In the genomic region with DNA sequence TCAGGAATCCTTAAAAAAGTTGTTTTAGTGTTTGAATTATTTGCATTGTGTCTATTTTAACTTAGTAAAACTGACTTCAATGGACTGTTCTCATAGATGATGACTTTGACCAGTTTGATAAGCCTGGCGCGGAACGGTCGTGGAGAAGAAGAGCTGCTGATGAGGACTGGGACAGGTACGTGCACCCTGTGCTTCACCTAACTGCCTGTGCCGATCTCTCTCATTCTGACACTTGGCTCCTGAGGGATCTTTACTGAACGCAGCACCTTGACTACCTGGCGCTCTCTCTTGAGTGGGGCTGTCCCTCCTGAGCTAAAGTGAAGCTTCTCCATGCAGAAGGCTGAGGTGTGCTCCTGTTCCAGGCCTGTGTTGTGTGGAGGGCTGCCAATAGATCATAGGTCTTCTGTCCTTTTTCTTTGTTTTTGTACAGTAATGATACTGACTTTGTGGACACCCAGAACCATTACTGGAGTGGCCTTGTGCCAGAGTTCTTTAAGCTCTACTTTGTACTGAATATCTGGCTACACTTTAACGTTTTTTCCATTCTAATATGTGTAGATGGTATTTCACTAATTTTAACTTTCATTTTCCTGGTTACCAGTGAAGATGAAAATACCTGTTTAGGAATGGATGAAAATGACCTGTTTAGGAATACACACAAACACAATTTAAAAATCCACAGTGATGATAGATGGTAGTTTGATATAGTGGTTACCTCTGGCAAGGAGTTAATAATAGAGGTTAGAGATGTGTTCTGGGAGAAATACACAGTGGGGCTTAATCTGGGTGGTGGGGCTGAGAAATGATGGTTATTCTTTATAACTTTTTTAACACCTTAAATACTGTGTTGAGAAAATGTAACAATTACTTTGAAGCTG, we compare ENCODE assay signal across 13 cellular contexts. TPM values are rescaled to one million over a fixed set of nuclear protein-coding genes. Genes with fewer than 3 reads are reported as not detected.
DNase-seq lines count a peak whose midpoint lies in the region; ATAC-seq, FAIRE-seq and TF ChIP-seq lines count a peak whose summit lies in the region.
"Had no signal": no experiment of that assay in that cellular context is flagged by ENCODE, and none has a peak within 500 bp of the region (broad histone marks: within the 10 kb centered on the region; RNA-seq: fewer than 3 reads in every experiment).

No MANE protein-coding gene starts in this region.

- H3K4me1 Mint-ChIP-seq in Calu3 (ENCODE audit: low read depth, unreplicated experiment), result peaks cover 36% of the 10 kb centered on the region
- H3K4me1 Mint-ChIP-seq in activated B cell treated with CpG ODN at 0.5 μM for 24 hours, result peaks cover 57% of the 10 kb centered on the region

- POLR2A ChIA-PET in A549 (lab: Yijun Ruan, JAX) (interaction anchor here (2.7 kb wide), 1 partner anchor 21 kb away, joined by 17 read pairs; the partner anchor contains the start of gene RBM33), activated B cell treated with CpG ODN at 0.5 μM for 24 hours (lab: Charles Lee) (no interaction called here)

- intact Hi-C loops in Calu3 (cut with micrococcal nuclease; ENCODE audit: unreplicated experiment) (no loop called here), activated B cell treated with CpG ODN at 0.5 μM for 24 hours (cut with micrococcal nuclease) (no loop called here)

- no peak for TF ChIP-seq RAD21 in A549 (conservative IDR thresholded peaks at IDR 0.05 in 1 of 2, IDR thresholded peaks at IDR 0.05 in 1 of 2)

- H3K27me3 Mint-ChIP-seq in Calu3 (ENCODE audit: unreplicated experiment) (no peaks in the 10 kb centered on the region), activated B cell treated with CpG ODN at 0.5 μM for 24 hours (no peaks in the 10 kb centered on the region)

- peaks cover 27% of the 10 kb centered on the region for H3K4me1 ChIP-seq in A549

- TF ChIP-seq CTCF in A549 (IDR thresholded peaks at IDR 0.05), result no peak
- no peak for TF ChIP-seq CTCF in Calu3 (IDR thresholded peaks at IDR 0.05; ENCODE audit: unreplicated experiment)
- TF ChIP-seq CTCF in activated B cell treated with CpG ODN at 0.5 μM for 24 hours (IDR thresholded peaks at IDR 0.05), result no peak

- ATAC-seq in A549, result peak; percentile 25 to 51; a peak in 4 of 6 replicates
- ATAC-seq in activated B cell treated with CpG ODN at 0.5 μM for 24 hours (ENCODE audit: low read depth), result no peak
- ATAC-seq in left lobe of liver, result peak; percentile 89
- ATAC-seq in GM21723 (IDR thresholded peaks at IDR 0.05; ENCODE audit: unreplicated experiment), result no peak

- peak overlapping the region; percentile 64 for H3K4me2 ChIP-seq in A549

- TF ChIP-seq POLR2A in A549 (IDR thresholded peaks at IDR 0.05; ENCODE audit: low read length), result no peak

- H3K9me3 Mint-ChIP-seq in Calu3 (ENCODE audit: low read depth, unreplicated experiment) (no peaks in the 10 kb centered on the region), activated B cell treated with CpG ODN at 0.5 μM for 24 hours (peaks cover 2% of the 10 kb centered on the region)

- H3K27ac Mint-ChIP-seq in Calu3 (ENCODE audit: unreplicated experiment) (peak overlapping the region; percentile 62), activated B cell treated with CpG ODN at 0.5 μM for 24 hours (peak overlapping the region; percentile 53)

- H3K4me3 Mint-ChIP-seq in Calu3 (ENCODE audit: low read depth, unreplicated experiment) (no peak overlapping the region), activated B cell treated with CpG ODN at 0.5 μM for 24 hours (no peak overlapping the region)

- no peak for TF ChIP-seq EP300 in A549 (IDR thresholded peaks at IDR 0.05)

- H3K9me3 ChIP-seq in A549, result no peaks in the 10 kb centered on the region
- H3K9me3 ChIP-seq: psoas muscle, uterus had no signal

- CTCF ChIA-PET in A549 (lab: Yijun Ruan, JAX), result interaction anchor here (0.5 to 2.4 kb wide), 4 partner anchors 32 to 70 kb away, joined by 3 to 14 read pairs (median 3); no protein-coding TSS in a partner anchor
- CTCF ChIA-PET in Calu3 (lab: Charles Lee), result interaction anchor here (0.5 to 2.2 kb wide), 3 partner anchors 21 to 646 kb away, joined by 3 to 9 read pairs (median 3); no protein-coding TSS in a partner anchor
- CTCF ChIA-PET in activated B cell treated with CpG ODN at 0.5 μM for 24 hours (lab: Charles Lee), result no interaction called here

- H3K27ac ChIP-seq in A549, result peak overlapping the region in 1 of 2 experiments; percentile 76; a peak in 3 of 6 replicates
- H3K27ac ChIP-seq: psoas muscle, uterus had no signal

- no peak for FAIRE-seq in A549 (lab: Jason Lieb, UNC)

- DNase-seq in A549 (ENCODE audit: low read depth in 1 of 2, low spot score in 1 of 2) (no peak), Calu3 (no peak), activated B cell treated with CpG ODN at 0.5 μM for 24 hours (no peak), left lobe of liver (ENCODE audit: low spot score) (no peak), RPMI8226 (no peak), midbrain (lab: John Stamatoyannopoulos, UW) (no peak), GM19240 (ENCODE audit: insufficient read length, low spot score) (no peak)
- DNase-seq: DND-41, NCI-H1436, NCI-H524, psoas muscle, uterus had no signal

- H3K36me3 Mint-ChIP-seq in Calu3 (ENCODE audit: insufficient read depth, unreplicated experiment), result peaks cover 6% of the 10 kb centered on the region
- H3K36me3 Mint-ChIP-seq in activated B cell treated with CpG ODN at 0.5 μM for 24 hours (ENCODE audit: low read depth), result peaks cover 51% of the 10 kb centered on the region

- no peak overlapping the region for H3K4me3 ChIP-seq in A549
- H3K4me3 ChIP-seq: psoas muscle, uterus had no signal

- WGBS in A549 (ENCODE audit: missing lambda C conversion rate), result 84% methylated on average over 9 of the region's 9 CpGs

- no TSS peak for BruUV-seq in Calu3 (replicated peaks; lab: Mats Ljungman, UMichigan)

TF ChIP-seq in A549, 52 proteins besides CTCF, POLR2A, EP300 and RAD21:
- TF ChIP-seq JUN (IDR thresholded peaks at IDR 0.05), result no peak
- no peak for TF ChIP-seq PHF8 (IDR thresholded peaks at IDR 0.05; ENCODE audit: borderline replicate concordance, low read depth)

RNA-seq across cellular contexts. Expression of gene RBM33, which starts 20.9 kb away (rescaled TPM):
- polyA plus RNA-seq in A549 (2011; rRNA removed), result 19.5 and 21.9 TPM in 2 replicates
- polyA plus RNA-seq in A549 (2012; cell fraction: cytosol; rRNA removed), result 9.1 and 9.9 TPM in 2 replicates
- polyA plus RNA-seq in A549 (2012; cell fraction: nucleus; rRNA removed), result 31.2 and 46.0 TPM in 2 replicates
- polyA plus RNA-seq in A549 (2017; fragmentation: RNase III; extraction: RNeasy Plus Mini Kit Qiagen cat#74134 plus additional on column Dnase treatment), result 21.7 to 22.1 TPM (median 21.7 TPM) in 3 replicates
- polyA minus RNA-seq in A549 (2011; rRNA and poly(A)+ RNA removed), result 23.8 and 27.3 TPM in 2 replicates
- total RNA-seq in Calu3 (2022), result 82.9 and 85.3 TPM in 2 replicates
- total RNA-seq in activated B cell treated with CpG ODN at 0.5 μM for 24 hours, result 107 and 117 TPM in 2 replicates
- total RNA-seq in left lobe of liver, result 40.6 TPM

Comparison
In these comparisons a context has a peak if more than half of its experiments do, and no peak if none do; other contexts are left out.
1. ATAC-seq: peak in A549 (2 of 2) and left lobe of liver (single experiment); none in activated B cell treated with CpG ODN at 0.5 μM for 24 hours (single experiment) and GM21723 (single experiment).